Comparison of ENCODE assay signal across 1 cellular context in genomic region chr5:107655836-107656235, GRCh38.
TF ChIP-seq lines count a peak whose summit lies in the region.

No MANE protein-coding gene starts in this region.

TF ChIP-seq in WTC11, 78 proteins besides CTCF, POLR2A, EP300 and RAD21 (continued from another document):
- TF ChIP-seq HMGXB4 (CRISPR knock-in tag; IDR thresholded peaks at IDR 0.05) (no peak), TEAD1 (CRISPR knock-in tag; IDR thresholded peaks at IDR 0.05) (no peak), ZNF512 (CRISPR knock-in tag; IDR thresholded peaks at IDR 0.05; ENCODE audit: borderline replicate concordance) (no peak), FOXP4 (CRISPR knock-in tag; IDR thresholded peaks at IDR 0.05) (no peak), KAT7 (CRISPR knock-in tag; IDR thresholded peaks at IDR 0.05; ENCODE audit: borderline replicate concordance) (no peak), ZNF671 (CRISPR knock-in tag; IDR thresholded peaks at IDR 0.05) (no peak), NFYB (CRISPR knock-in tag; conservative IDR thresholded peaks at IDR 0.05; ENCODE audit: low read depth) (no peak), ATF2 (CRISPR knock-in tag; IDR thresholded peaks at IDR 0.05; ENCODE audit: borderline replicate concordance, low read depth) (no peak), ZNF317 (CRISPR knock-in tag; IDR thresholded peaks at IDR 0.05; ENCODE audit: borderline replicate concordance, low read depth) (no peak), MAX (CRISPR knock-in tag; IDR thresholded peaks at IDR 0.05) (no peak), STAT6 (CRISPR knock-in tag; conservative IDR thresholded peaks at IDR 0.05; ENCODE audit: low read depth) (no peak), ZBTB43 (CRISPR knock-in tag; IDR thresholded peaks at IDR 0.05) (no peak)
TF ChIP-seq in WTC11: peak in this region for 0.
